Comparison of ENCODE assay signal across 1 cellular context in the genomic region with DNA sequence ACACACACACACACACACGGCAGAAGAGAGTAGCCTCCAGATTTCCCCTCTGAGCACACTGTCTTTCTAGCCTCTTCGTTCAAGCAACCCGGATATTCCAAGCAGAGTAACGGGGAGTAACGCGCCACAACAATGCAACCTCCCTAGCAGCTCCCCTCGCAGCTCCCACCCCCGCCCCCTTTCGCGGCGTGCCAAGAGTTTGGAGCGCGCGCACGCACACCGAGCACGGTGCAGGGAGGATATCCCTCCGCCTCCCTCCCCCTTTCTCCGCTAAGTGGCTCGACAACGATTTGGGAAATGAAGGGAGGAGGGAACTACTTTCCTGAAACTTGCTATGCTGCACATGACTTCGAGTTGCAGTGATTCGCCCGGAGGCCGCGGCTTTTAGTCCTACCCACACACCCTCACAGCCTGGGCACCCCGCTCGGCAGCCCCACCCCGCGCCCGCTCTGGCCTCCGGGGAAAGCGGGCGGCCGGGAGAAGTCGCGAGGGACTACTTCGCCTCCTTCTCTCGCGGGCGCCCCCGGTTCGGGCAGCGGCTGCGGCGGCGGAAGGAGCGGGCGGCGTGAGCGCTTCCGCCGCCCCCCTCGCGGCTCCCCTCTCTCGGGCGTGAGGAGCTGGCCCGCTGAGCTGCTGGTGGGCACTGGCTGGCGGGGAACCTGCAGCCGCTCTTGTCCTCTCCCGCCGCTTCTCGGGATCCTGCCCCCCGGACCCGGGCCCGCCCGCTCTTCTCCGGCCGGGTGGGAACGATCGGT.
TF ChIP-seq lines count a peak whose summit lies in the region.

No MANE protein-coding gene starts in this region.

TF ChIP-seq in HepG2, 621 proteins besides CTCF, POLR2A, EP300 and RAD21 (continued from another document and continues in another):
- TF ChIP-seq, protein P1, sequence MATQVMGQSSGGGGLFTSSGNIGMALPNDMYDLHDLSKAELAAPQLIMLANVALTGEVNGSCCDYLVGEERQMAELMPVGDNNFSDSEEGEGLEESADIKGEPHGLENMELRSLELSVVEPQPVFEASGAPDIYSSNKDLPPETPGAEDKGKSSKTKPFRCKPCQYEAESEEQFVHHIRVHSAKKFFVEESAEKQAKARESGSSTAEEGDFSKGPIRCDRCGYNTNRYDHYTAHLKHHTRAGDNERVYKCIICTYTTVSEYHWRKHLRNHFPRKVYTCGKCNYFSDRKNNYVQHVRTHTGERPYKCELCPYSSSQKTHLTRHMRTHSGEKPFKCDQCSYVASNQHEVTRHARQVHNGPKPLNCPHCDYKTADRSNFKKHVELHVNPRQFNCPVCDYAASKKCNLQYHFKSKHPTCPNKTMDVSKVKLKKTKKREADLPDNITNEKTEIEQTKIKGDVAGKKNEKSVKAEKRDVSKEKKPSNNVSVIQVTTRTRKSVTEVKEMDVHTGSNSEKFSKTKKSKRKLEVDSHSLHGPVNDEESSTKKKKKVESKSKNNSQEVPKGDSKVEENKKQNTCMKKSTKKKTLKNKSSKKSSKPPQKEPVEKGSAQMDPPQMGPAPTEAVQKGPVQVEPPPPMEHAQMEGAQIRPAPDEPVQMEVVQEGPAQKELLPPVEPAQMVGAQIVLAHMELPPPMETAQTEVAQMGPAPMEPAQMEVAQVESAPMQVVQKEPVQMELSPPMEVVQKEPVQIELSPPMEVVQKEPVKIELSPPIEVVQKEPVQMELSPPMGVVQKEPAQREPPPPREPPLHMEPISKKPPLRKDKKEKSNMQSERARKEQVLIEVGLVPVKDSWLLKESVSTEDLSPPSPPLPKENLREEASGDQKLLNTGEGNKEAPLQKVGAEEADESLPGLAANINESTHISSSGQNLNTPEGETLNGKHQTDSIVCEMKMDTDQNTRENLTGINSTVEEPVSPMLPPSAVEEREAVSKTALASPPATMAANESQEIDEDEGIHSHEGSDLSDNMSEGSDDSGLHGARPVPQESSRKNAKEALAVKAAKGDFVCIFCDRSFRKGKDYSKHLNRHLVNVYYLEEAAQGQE (IDR thresholded peaks at IDR 0.05; ENCODE audit: borderline replicate concordance in 1 of 2, low read depth in 1 of 2, low read length in 2 of 2) = peak in 1 of 2 experiments; percentile 54; a peak in 1 of 4 replicates
- TF ChIP-seq ZNF567 (CRISPR knock-in tag; IDR thresholded peaks at IDR 0.05; ENCODE audit: borderline replicate concordance) (no peak), ZNF552 (CRISPR knock-in tag; IDR thresholded peaks at IDR 0.05; ENCODE audit: borderline replicate concordance) (no peak), YEATS2 (CRISPR knock-in tag; IDR thresholded peaks at IDR 0.05; ENCODE audit: borderline replicate concordance) (peak; percentile 46; the same call in 1 of the 2 replicates), HCFC1 (IDR thresholded peaks at IDR 0.05; ENCODE audit: low read depth, low read length) (no peak), JUN (CRISPR knock-in tag; IDR thresholded peaks at IDR 0.05) (no peak; the same call in 1 of the 2 replicates), MYPOP (CRISPR knock-in tag; IDR thresholded peaks at IDR 0.05) (0 out of 2 replicates have a peak, but pooled peaks have one; percentile 8), ZNF784 (CRISPR knock-in tag; IDR thresholded peaks at IDR 0.05; ENCODE audit: borderline replicate concordance) (no peak; the same call in 1 of the 2 replicates), AFF4 (CRISPR knock-in tag; IDR thresholded peaks at IDR 0.05) (no peak), MNT (IDR thresholded peaks at IDR 0.05) (peak; percentile 36; the same call in 1 of the 2 replicates), TIGD3 (CRISPR knock-in tag; IDR thresholded peaks at IDR 0.05; ENCODE audit: borderline replicate concordance) (no peak), THAP7 (CRISPR knock-in tag; IDR thresholded peaks at IDR 0.05) (no peak), YEATS4 (CRISPR knock-in tag; IDR thresholded peaks at IDR 0.05; ENCODE audit: borderline replicate concordance) (peak; percentile 80), SIX4 (CRISPR knock-in tag; IDR thresholded peaks at IDR 0.05) (no peak), KDM4B (CRISPR knock-in tag; IDR thresholded peaks at IDR 0.05) (no peak), TRIM22 (IDR thresholded peaks at IDR 0.05) (no peak), NR2C2 (CRISPR knock-in tag; IDR thresholded peaks at IDR 0.05; ENCODE audit: borderline replicate concordance) (peak; percentile 44; the same call in 1 of the 2 replicates), SYNCRIP (IDR thresholded peaks at IDR 0.05; ENCODE audit: insufficient read depth, low read depth, low read length) (no peak), SRSF9 (IDR thresholded peaks at IDR 0.05; ENCODE audit: borderline replicate concordance, insufficient read depth, low read depth, low read length, poor library complexity, severe bottlenecking) (no peak)
- TF ChIP-seq, protein P2, sequence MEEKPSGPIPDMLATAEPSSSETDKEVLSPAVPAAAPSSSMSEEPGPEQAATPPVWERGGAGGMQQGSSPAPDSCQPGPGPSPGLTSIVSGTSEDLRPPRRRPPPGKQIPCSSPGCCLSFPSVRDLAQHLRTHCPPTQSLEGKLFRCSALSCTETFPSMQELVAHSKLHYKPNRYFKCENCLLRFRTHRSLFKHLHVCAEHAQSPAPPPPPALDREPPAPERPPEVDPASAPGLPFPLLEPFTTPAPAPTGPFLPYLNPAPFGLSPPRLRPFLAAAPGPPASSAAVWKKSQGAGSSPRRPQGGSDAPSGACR (CRISPR knock-in tag; IDR thresholded peaks at IDR 0.05) = no peak; the same call in 1 of the 2 replicates
- TF ChIP-seq, protein P3, sequence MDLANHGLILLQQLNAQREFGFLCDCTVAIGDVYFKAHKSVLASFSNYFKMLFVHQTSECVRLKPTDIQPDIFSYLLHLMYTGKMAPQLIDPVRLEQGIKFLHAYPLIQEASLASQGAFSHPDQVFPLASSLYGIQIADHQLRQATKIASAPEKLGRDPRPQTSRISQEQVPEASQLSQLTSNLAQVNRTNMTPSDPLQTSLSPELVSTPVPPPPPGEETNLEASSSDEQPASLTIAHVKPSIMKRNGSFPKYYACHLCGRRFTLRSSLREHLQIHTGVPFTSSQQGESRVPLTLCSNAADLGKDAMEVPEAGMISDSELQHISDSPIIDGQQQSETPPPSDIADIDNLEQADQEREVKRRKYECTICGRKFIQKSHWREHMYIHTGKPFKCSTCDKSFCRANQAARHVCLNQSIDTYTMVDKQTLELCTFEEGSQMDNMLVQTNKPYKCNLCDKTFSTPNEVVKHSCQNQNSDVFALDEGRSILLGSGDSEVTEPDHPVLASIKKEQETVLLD (CRISPR knock-in tag; IDR thresholded peaks at IDR 0.05; ENCODE audit: low read depth) = peak; percentile 79; the same call in 1 of the 2 replicates
- TF ChIP-seq, protein P4, sequence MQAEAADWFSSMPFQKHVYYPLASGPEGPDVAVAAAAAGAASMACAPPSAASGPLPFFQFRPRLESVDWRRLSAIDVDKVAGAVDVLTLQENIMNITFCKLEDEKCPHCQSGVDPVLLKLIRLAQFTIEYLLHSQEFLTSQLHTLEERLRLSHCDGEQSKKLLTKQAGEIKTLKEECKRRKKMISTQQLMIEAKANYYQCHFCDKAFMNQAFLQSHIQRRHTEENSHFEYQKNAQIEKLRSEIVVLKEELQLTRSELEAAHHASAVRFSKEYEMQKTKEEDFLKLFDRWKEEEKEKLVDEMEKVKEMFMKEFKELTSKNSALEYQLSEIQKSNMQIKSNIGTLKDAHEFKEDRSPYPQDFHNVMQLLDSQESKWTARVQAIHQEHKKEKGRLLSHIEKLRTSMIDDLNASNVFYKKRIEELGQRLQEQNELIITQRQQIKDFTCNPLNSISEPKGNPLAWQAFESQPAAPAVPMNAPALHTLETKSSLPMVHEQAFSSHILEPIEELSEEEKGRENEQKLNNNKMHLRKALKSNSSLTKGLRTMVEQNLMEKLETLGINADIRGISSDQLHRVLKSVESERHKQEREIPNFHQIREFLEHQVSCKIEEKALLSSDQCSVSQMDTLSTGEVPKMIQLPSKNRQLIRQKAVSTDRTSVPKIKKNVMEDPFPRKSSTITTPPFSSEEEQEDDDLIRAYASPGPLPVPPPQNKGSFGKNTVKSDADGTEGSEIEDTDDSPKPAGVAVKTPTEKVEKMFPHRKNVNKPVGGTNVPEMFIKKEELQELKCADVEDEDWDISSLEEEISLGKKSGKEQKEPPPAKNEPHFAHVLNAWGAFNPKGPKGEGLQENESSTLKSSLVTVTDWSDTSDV (CRISPR knock-in tag; IDR thresholded peaks at IDR 0.05) = no peak
- TF ChIP-seq, protein P5, sequence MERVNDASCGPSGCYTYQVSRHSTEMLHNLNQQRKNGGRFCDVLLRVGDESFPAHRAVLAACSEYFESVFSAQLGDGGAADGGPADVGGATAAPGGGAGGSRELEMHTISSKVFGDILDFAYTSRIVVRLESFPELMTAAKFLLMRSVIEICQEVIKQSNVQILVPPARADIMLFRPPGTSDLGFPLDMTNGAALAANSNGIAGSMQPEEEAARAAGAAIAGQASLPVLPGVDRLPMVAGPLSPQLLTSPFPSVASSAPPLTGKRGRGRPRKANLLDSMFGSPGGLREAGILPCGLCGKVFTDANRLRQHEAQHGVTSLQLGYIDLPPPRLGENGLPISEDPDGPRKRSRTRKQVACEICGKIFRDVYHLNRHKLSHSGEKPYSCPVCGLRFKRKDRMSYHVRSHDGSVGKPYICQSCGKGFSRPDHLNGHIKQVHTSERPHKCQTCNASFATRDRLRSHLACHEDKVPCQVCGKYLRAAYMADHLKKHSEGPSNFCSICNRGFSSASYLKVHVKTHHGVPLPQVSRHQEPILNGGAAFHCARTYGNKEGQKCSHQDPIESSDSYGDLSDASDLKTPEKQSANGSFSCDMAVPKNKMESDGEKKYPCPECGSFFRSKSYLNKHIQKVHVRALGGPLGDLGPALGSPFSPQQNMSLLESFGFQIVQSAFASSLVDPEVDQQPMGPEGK (CRISPR knock-in tag; IDR thresholded peaks at IDR 0.05) = peak; percentile 62
